In the genomic region with DNA sequence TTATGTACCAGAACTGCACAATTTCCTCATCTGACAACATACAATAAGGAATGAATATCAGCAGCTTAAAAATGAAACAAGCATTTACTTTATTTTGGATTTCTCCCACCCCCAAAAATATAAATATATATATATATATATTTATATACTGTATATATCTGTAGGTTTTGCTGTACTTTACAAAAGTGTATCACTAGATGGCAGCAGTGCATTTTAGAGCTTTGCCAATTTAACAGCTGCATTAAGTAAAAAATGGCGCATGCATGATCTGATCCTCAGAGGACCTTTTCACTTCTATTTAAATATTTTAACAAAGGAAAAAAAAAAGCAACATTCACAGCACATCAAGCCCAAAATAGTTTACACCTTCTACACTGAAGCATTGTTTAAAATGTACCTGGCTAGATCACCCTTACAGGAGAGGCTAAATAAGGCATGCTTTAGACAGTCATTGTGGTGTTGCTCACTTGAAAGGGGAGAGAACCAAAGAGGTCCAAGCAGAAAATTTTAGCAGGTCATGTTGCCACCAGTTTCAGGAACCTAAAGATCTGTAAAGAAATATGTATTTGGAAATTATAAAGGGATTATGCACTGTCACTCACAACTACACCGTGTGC, we compare ENCODE assay signal across 8 cellular contexts.
DNase-seq lines count a peak whose midpoint lies in the region; ATAC-seq, FAIRE-seq and TF ChIP-seq lines count a peak whose summit lies in the region.

No MANE protein-coding gene starts in this region.

- peak; percentile 31 for DNase-seq in AG20443 (ENCODE audit: low spot score)
- peak; percentile 32 for DNase-seq in GM20000 (ENCODE audit: low spot score)
- peak; percentile 28 for DNase-seq in NCI-H345 treated with DMSO at 0.1 percent for 48 hours (lab: John Stamatoyannopoulos, UW; ENCODE audit: unreplicated experiment)
- DNase-seq in amniotic stem cell (lab: John Stamatoyannopoulos, UW), result peak; percentile 40
- DNase-seq in upper lobe of right lung, result no peak
- DNase-seq in stomach, result no peak

- H3K27me3 ChIP-seq in upper lobe of right lung (no peaks in the 10 kb centered on the region), stomach (no peaks in the 10 kb centered on the region)

- no peak for TF ChIP-seq POLR2A in stomach (IDR thresholded peaks at IDR 0.05)

- H3K27ac ChIP-seq in upper lobe of right lung, result no peak overlapping the region
- H3K27ac ChIP-seq in stomach, result no peak overlapping the region

- WGBS in stomach, 5 donors, result 38 to 55% (median 45%) methylated on average over 2 of the region's 2 CpGs

- ATAC-seq in upper lobe of right lung (peak; percentile 62), GM19397 (IDR thresholded peaks at IDR 0.05; ENCODE audit: unreplicated experiment) (no peak)

- intact Hi-C loops in upper lobe of right lung (cut with DNase I), result loop anchor here (10.0 kb wide), 1 partner anchor 74 kb away; a partner anchor contains a TSS
- intact Hi-C loops in stomach (cut with DNase I; ENCODE audit: low total_unique reads), result loop anchor here (5.0 kb wide), 1 partner anchor 77 kb away; no protein-coding TSS in a partner anchor

- FAIRE-seq in islet of Langerhans (lab: Jason Lieb, UNC), result peak; percentile 64

- TF ChIP-seq EP300 in stomach (IDR thresholded peaks at IDR 0.05), result no peak

- H3K4me3 ChIP-seq in upper lobe of right lung (no peak overlapping the region), stomach (no peak overlapping the region)

- H3K36me3 ChIP-seq in upper lobe of right lung (peaks cover 90% of the 10 kb centered on the region), stomach (peaks cover 39 to 95% (median 92%) of the 10 kb centered on the region in 4 donors)

- no peaks in the 10 kb centered on the region for H3K9me3 ChIP-seq in upper lobe of right lung
- H3K9me3 ChIP-seq in stomach, result no peaks in the 10 kb centered on the region

- TF ChIP-seq CTCF in GM20000 (IDR thresholded peaks at IDR 0.05; ENCODE audit: extremely low read depth, missing control alignments) (no peak), upper lobe of right lung (IDR thresholded peaks at IDR 0.05) (peak; percentile 61), stomach (IDR thresholded peaks at IDR 0.05) (peak in 3 of 7 experiments; percentile 24 to 47 (median 42))

- H3K4me1 ChIP-seq in upper lobe of right lung, result peaks cover 7% of the 10 kb centered on the region
- H3K4me1 ChIP-seq in stomach, result peaks cover 0 to 19% (median 6%) of the 10 kb centered on the region in 4 donors

Comparison
In these comparisons a context has a peak if more than half of its experiments do, and no peak if none do; other contexts are left out.
1. DNase-seq: peak in AG20443 (single experiment), GM20000 (single experiment), NCI-H345 treated with DMSO at 0.1 percent for 48 hours (single experiment) and amniotic stem cell (single experiment); none in upper lobe of right lung (single experiment) and stomach (single experiment).